In the genomic region with DNA sequence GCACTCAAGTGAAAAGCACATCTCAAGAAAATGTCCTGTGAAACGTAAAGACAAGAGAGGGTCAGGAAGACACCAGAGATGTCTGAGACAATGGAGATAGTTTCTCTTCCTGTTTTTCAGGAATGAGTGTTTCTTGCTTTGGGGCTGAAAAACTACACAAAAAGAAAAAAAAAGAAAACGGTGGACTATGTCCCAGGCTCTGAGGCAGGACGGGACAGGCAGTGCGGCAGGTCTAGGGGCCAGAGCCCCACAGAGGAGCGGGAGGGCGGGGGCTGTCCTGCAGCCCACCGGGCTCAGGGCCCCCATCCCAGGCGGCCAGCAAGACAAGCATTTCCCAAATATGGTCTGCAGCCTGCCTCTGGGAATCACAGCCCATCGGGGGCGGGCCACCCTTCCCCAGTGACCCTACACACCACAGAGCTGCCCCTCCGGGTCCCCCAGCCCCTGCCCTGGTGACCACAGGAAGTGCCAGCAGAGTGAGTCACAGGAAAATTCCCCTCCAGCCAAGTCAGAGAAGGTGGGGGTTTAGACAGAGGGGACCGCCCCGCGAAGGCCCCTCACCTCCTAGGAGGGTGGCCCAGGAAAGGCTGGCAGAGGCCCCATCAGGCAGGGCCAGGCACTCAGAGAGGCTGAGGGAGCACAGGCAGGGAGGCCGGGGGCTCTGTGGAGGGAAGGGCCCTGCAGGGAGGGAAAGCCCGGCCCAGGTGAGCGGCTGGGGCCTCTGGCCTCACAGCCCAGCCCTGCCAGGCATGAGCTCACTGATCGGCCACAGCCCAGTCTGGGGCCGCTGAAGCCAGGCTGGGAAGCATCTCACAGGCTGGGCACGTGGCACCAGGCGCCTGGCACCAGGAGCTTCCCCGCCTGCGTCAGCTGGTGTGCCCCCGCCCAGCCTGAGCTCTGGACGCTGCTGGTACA, we compare ENCODE assay signal across 1 cellular context.
TF ChIP-seq lines count a peak whose summit lies in the region.

No MANE protein-coding gene starts in this region.

TF ChIP-seq in HepG2, 621 proteins besides CTCF, POLR2A, EP300 and RAD21 (continued from another document and continues in another):
- TF ChIP-seq ATAD3A (CRISPR knock-in tag; IDR thresholded peaks at IDR 0.05) (no peak), MAZ (IDR thresholded peaks at IDR 0.05; ENCODE audit: borderline replicate concordance, low read depth, low read length) (peak; percentile 93), MAZ (CRISPR knock-in tag; IDR thresholded peaks at IDR 0.05; ENCODE audit: low read depth) (peak; percentile 94), NCOA2 (CRISPR knock-in tag; IDR thresholded peaks at IDR 0.05) (peak; percentile 91), ZBTB7B (CRISPR knock-in tag; IDR thresholded peaks at IDR 0.05) (peak; percentile 100), ZNF773 (CRISPR knock-in tag; IDR thresholded peaks at IDR 0.05; ENCODE audit: borderline replicate concordance) (no peak), CHD2 (IDR thresholded peaks at IDR 0.05; ENCODE audit: low read depth, low read length) (peak; percentile 36; the same call in 1 of the 2 replicates), GLI4 (CRISPR knock-in tag; IDR thresholded peaks at IDR 0.05; ENCODE audit: borderline replicate concordance) (no peak; the same call in 1 of the 2 replicates), ZMYM4 (CRISPR knock-in tag; IDR thresholded peaks at IDR 0.05) (peak; percentile 76), ZBTB38 (CRISPR knock-in tag; IDR thresholded peaks at IDR 0.05) (peak; percentile 96), SNAPC2 (CRISPR knock-in tag; IDR thresholded peaks at IDR 0.05) (no peak; the same call in 1 of the 2 replicates), PCBP2 (optimal IDR thresholded peaks at IDR 0.05; ENCODE audit: low read depth, low read length, poor library complexity, severe bottlenecking) (no peak), ZNF891 (CRISPR knock-in tag; IDR thresholded peaks at IDR 0.05) (no peak), ZNF660 (CRISPR knock-in tag; IDR thresholded peaks at IDR 0.05; ENCODE audit: borderline replicate concordance, low read depth) (peak; percentile 56; the same call in 1 of the 2 replicates), CHD4 (IDR thresholded peaks at IDR 0.05; ENCODE audit: borderline replicate concordance, low read length) (no peak), NFE2L1 (CRISPR knock-in tag; IDR thresholded peaks at IDR 0.05; ENCODE audit: borderline replicate concordance) (no peak), ZNF780A (CRISPR knock-in tag; IDR thresholded peaks at IDR 0.05) (no peak), CEBPG (CRISPR knock-in tag; IDR thresholded peaks at IDR 0.05) (peak; percentile 34; the same call in 1 of the 2 replicates), ZNF333 (CRISPR knock-in tag; IDR thresholded peaks at IDR 0.05; ENCODE audit: borderline replicate concordance) (peak; percentile 87), KLF11 (CRISPR knock-in tag; IDR thresholded peaks at IDR 0.05) (peak; percentile 94), HMG20B (CRISPR knock-in tag; conservative IDR thresholded peaks at IDR 0.05) (peak; percentile 79), NFKBIZ (CRISPR knock-in tag; IDR thresholded peaks at IDR 0.05) (peak; percentile 97), ZNF224 (CRISPR knock-in tag; IDR thresholded peaks at IDR 0.05) (no peak), ZNF496 (CRISPR knock-in tag; IDR thresholded peaks at IDR 0.05; ENCODE audit: insufficient replicate concordance) (no peak), ZNF256 (CRISPR knock-in tag; conservative IDR thresholded peaks at IDR 0.05) (no peak), ZNF562 (CRISPR knock-in tag; IDR thresholded peaks at IDR 0.05; ENCODE audit: borderline replicate concordance) (no peak), ZNF557 (CRISPR knock-in tag; IDR thresholded peaks at IDR 0.05) (no peak), NBN (conservative IDR thresholded peaks at IDR 0.05) (no peak), ZNF772 (CRISPR knock-in tag; IDR thresholded peaks at IDR 0.05) (peak; percentile 87), MAFK (conservative IDR thresholded peaks at IDR 0.05 in 1 of 2, IDR thresholded peaks at IDR 0.05 in 1 of 2; ENCODE audit: low read length in 2 of 2) (no peak; a peak in 2 of 4 replicates), MIER2 (CRISPR knock-in tag; IDR thresholded peaks at IDR 0.05) (peak; percentile 37; the same call in 1 of the 2 replicates), NR2F2 (IDR thresholded peaks at IDR 0.05; ENCODE audit: borderline replicate concordance, low read depth) (peak; percentile 92), MYC (CRISPR knock-in tag; IDR thresholded peaks at IDR 0.05; ENCODE audit: borderline replicate concordance) (peak; percentile 90), ZNF616 (CRISPR knock-in tag; IDR thresholded peaks at IDR 0.05; ENCODE audit: low read depth) (0 out of 2 replicates have a peak, but pooled peaks have one; percentile 71), RCOR2 (CRISPR knock-in tag; IDR thresholded peaks at IDR 0.05) (peak; percentile 90), MAFF (IDR thresholded peaks at IDR 0.05; ENCODE audit: low read depth, low read length) (0 out of 2 replicates have a peak, but pooled peaks have one; percentile 15), FOXC1 (CRISPR knock-in tag; IDR thresholded peaks at IDR 0.05; ENCODE audit: borderline replicate concordance) (peak; percentile 97), ZNF296 (CRISPR knock-in tag; conservative IDR thresholded peaks at IDR 0.05) (peak; percentile 83; the same call in 1 of the 2 replicates), ZNF550 (CRISPR knock-in tag; IDR thresholded peaks at IDR 0.05; ENCODE audit: borderline replicate concordance) (peak; percentile 66; the same call in 1 of the 2 replicates), RBFOX2 (IDR thresholded peaks at IDR 0.05; ENCODE audit: low read depth, low read length) (peak; percentile 98), CBFB (CRISPR knock-in tag; IDR thresholded peaks at IDR 0.05) (peak; percentile 98), ZNF263 (CRISPR knock-in tag; IDR thresholded peaks at IDR 0.05) (peak; percentile 98), ZNF547 (CRISPR knock-in tag; IDR thresholded peaks at IDR 0.05) (peak; percentile 96), NFE2L2 (IDR thresholded peaks at IDR 0.05; ENCODE audit: low read length) (no peak), FOSL2 (CRISPR knock-in tag; IDR thresholded peaks at IDR 0.05) (peak; percentile 100)
- TF ChIP-seq, protein P1, sequence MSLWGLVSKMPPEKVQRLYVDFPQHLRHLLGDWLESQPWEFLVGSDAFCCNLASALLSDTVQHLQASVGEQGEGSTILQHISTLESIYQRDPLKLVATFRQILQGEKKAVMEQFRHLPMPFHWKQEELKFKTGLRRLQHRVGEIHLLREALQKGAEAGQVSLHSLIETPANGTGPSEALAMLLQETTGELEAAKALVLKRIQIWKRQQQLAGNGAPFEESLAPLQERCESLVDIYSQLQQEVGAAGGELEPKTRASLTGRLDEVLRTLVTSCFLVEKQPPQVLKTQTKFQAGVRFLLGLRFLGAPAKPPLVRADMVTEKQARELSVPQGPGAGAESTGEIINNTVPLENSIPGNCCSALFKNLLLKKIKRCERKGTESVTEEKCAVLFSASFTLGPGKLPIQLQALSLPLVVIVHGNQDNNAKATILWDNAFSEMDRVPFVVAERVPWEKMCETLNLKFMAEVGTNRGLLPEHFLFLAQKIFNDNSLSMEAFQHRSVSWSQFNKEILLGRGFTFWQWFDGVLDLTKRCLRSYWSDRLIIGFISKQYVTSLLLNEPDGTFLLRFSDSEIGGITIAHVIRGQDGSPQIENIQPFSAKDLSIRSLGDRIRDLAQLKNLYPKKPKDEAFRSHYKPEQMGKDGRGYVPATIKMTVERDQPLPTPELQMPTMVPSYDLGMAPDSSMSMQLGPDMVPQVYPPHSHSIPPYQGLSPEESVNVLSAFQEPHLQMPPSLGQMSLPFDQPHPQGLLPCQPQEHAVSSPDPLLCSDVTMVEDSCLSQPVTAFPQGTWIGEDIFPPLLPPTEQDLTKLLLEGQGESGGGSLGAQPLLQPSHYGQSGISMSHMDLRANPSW (CRISPR knock-in tag; IDR thresholded peaks at IDR 0.05; ENCODE audit: borderline replicate concordance) = peak; percentile 98; the same call in 1 of the 2 replicates
- TF ChIP-seq, protein P2, sequence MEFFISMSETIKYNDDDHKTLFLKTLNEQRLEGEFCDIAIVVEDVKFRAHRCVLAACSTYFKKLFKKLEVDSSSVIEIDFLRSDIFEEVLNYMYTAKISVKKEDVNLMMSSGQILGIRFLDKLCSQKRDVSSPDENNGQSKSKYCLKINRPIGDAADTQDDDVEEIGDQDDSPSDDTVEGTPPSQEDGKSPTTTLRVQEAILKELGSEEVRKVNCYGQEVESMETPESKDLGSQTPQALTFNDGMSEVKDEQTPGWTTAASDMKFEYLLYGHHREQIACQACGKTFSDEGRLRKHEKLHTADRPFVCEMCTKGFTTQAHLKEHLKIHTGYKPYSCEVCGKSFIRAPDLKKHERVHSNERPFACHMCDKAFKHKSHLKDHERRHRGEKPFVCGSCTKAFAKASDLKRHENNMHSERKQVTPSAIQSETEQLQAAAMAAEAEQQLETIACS (CRISPR knock-in tag; IDR thresholded peaks at IDR 0.05) = no peak
- TF ChIP-seq, protein P3, sequence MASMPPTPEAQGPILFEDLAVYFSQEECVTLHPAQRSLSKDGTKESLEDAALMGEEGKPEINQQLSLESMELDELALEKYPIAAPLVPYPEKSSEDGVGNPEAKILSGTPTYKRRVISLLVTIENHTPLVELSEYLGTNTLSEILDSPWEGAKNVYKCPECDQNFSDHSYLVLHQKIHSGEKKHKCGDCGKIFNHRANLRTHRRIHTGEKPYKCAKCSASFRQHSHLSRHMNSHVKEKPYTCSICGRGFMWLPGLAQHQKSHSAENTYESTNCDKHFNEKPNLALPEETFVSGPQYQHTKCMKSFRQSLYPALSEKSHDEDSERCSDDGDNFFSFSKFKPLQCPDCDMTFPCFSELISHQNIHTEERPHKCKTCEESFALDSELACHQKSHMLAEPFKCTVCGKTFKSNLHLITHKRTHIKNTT (CRISPR knock-in tag; IDR thresholded peaks at IDR 0.05) = no peak
- TF ChIP-seq, protein P4, sequence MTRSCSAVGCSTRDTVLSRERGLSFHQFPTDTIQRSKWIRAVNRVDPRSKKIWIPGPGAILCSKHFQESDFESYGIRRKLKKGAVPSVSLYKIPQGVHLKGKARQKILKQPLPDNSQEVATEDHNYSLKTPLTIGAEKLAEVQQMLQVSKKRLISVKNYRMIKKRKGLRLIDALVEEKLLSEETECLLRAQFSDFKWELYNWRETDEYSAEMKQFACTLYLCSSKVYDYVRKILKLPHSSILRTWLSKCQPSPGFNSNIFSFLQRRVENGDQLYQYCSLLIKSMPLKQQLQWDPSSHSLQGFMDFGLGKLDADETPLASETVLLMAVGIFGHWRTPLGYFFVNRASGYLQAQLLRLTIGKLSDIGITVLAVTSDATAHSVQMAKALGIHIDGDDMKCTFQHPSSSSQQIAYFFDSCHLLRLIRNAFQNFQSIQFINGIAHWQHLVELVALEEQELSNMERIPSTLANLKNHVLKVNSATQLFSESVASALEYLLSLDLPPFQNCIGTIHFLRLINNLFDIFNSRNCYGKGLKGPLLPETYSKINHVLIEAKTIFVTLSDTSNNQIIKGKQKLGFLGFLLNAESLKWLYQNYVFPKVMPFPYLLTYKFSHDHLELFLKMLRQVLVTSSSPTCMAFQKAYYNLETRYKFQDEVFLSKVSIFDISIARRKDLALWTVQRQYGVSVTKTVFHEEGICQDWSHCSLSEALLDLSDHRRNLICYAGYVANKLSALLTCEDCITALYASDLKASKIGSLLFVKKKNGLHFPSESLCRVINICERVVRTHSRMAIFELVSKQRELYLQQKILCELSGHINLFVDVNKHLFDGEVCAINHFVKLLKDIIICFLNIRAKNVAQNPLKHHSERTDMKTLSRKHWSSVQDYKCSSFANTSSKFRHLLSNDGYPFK (CRISPR knock-in tag; IDR thresholded peaks at IDR 0.05; ENCODE audit: borderline replicate concordance) = peak; percentile 89
- TF ChIP-seq, protein P5, sequence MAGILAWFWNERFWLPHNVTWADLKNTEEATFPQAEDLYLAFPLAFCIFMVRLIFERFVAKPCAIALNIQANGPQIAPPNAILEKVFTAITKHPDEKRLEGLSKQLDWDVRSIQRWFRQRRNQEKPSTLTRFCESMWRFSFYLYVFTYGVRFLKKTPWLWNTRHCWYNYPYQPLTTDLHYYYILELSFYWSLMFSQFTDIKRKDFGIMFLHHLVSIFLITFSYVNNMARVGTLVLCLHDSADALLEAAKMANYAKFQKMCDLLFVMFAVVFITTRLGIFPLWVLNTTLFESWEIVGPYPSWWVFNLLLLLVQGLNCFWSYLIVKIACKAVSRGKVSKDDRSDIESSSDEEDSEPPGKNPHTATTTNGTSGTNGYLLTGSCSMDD (CRISPR knock-in tag; IDR thresholded peaks at IDR 0.05) = no peak
- TF ChIP-seq, protein P6, sequence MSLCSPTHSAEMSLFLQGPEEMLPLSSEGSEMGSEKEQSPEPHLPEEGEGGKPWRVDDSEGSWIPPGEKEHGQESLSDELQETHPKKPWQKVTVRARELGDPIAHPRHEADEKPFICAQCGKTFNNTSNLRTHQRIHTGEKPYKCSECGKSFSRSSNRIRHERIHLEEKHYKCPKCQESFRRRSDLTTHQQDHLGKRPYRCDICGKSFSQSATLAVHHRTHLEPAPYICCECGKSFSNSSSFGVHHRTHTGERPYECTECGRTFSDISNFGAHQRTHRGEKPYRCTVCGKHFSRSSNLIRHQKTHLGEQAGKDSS (CRISPR knock-in tag; IDR thresholded peaks at IDR 0.05; ENCODE audit: borderline replicate concordance, low read depth) = peak; percentile 88; the same call in 1 of the 2 replicates
- TF ChIP-seq, protein P7, sequence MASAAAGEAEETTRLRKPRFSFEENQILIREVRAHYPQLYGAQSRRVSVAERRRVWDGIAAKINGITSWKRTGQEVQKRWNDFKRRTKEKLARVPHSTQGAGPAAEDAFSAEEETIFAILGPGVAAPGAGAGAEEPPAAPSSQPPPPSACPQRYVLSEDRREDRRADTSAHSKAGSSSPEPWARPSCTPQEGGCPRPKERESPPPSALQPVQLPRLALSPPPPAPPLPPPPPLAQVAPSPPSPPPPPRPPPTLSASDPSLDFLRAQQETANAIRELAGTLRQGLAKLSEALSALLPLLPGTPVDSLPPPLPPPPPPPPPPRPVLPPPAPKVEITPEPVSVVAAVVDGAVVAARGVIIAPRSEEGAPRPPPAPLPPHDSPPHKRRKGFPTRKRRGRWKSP (CRISPR knock-in tag; IDR thresholded peaks at IDR 0.05) = peak; percentile 42; the same call in 1 of the 2 replicates
- TF ChIP-seq, protein P8, sequence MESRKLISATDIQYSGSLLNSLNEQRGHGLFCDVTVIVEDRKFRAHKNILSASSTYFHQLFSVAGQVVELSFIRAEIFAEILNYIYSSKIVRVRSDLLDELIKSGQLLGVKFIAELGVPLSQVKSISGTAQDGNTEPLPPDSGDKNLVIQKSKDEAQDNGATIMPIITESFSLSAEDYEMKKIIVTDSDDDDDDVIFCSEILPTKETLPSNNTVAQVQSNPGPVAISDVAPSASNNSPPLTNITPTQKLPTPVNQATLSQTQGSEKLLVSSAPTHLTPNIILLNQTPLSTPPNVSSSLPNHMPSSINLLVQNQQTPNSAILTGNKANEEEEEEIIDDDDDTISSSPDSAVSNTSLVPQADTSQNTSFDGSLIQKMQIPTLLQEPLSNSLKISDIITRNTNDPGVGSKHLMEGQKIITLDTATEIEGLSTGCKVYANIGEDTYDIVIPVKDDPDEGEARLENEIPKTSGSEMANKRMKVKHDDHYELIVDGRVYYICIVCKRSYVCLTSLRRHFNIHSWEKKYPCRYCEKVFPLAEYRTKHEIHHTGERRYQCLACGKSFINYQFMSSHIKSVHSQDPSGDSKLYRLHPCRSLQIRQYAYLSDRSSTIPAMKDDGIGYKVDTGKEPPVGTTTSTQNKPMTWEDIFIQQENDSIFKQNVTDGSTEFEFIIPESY (CRISPR knock-in tag; IDR thresholded peaks at IDR 0.05) = peak; percentile 82; the same call in 1 of the 2 replicates
- TF ChIP-seq, protein P9, sequence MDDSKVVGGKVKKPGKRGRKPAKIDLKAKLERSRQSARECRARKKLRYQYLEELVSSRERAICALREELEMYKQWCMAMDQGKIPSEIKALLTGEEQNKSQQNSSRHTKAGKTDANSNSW (CRISPR knock-in tag; IDR thresholded peaks at IDR 0.05; ENCODE audit: borderline replicate concordance) = peak; percentile 77; the same call in 1 of the 2 replicates
